In the genomic region with DNA sequence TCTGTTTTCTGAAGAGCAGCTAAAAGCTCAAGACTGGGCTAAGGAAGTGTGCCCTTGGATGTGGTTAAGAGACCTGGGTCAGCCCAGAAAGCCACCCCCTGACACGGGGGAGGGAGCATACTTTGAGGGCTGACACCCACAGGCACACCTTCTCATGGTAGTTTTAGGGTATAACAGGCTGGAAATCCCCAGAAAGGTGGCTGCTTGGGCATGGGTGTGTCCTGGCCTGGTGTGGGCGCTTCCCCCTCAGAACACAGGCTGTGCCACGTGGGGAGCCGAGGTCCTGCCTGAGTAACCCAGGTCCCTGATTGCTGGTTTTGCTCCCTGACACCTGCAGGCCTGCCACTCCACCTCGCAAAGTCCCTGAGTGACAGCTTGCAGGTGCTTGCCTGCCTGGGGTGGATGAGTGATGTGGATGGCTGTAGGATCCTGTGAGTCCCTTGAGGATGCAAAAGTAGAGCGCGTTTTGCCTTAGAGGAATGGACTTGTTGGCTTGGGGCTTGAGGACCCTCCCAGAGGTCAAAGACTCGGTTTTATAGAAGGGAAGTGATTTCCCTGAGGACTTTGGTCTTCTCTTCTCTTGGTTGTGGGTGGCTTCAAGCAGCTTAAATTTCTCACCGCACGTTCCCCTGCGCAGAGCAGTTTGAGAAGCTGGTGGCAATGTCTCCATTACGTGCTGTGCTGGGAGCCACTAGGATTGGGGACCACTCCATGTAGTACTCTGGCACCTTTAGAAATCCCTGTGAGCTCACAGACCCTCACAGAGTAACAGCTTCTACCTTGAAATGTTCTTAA, we compare ENCODE assay signal across 8 cellular contexts.
DNase-seq lines count a peak whose midpoint lies in the region; ATAC-seq and FAIRE-seq lines count a peak whose summit lies in the region.

No MANE protein-coding gene starts in this region.

- peak in 3 of 4 experiments; percentile 2 to 43 (median 18) for DNase-seq in activated CD4-positive, CD25-positive, alpha-beta regulatory T cell (lab: John Stamatoyannopoulos, UW)
- DNase-seq in epithelial cell of prostate (ENCODE audit: low read depth, low spot score), result no peak
- peak; percentile 6 to 78 (median 55) for DNase-seq in stimulated activated naive CD4-positive, alpha-beta T cell (lab: John Stamatoyannopoulos, UW)
- DNase-seq in urothelium cell line (ENCODE audit: low spot score), result no peak
- no peak for DNase-seq in ureter (ENCODE audit: low spot score)
- no peak for DNase-seq in HCEC 1CT

- H3K27ac ChIP-seq in epithelial cell of prostate, result peak overlapping the region; percentile 12

- FAIRE-seq in urothelium cell line (lab: Jason Lieb, UNC), result no peak

- ATAC-seq in GM18498 (IDR thresholded peaks at IDR 0.05; ENCODE audit: unreplicated experiment) (peak; percentile 76), HG02852 (IDR thresholded peaks at IDR 0.05; ENCODE audit: unreplicated experiment) (peak; percentile 58)

Comparison
In these comparisons a context has a peak if more than half of its experiments do, and no peak if none do; other contexts are left out.
1. DNase-seq: peak in activated CD4-positive, CD25-positive, alpha-beta regulatory T cell (3 of 4) and stimulated activated naive CD4-positive, alpha-beta T cell (6 of 6); none in epithelial cell of prostate (single experiment), urothelium cell line (single experiment), ureter (single experiment) and HCEC 1CT (single experiment).